In genomic region chr20:50514750-50515149, GRCh38 we compare ENCODE assay signal across 10 cellular contexts. TPM values are rescaled to one million over a fixed set of nuclear protein-coding genes. Genes with fewer than 3 reads are reported as not detected.
DNase-seq lines count a peak whose midpoint lies in the region; FAIRE-seq and TF ChIP-seq lines count a peak whose summit lies in the region.
"Had no signal": no experiment of that assay in that cellular context is flagged by ENCODE, and none has a peak within 500 bp of the region (broad histone marks: within the 10 kb centered on the region; RNA-seq: fewer than 3 reads in every experiment).

No MANE protein-coding gene starts in this region.

- H3K27me3 Mint-ChIP-seq in HFFc6 (ENCODE audit: insufficient read depth) (no peaks in the 10 kb centered on the region; the same call in none of the 2 replicates), nephron progenitor cell (ENCODE audit: low read depth, poor library complexity) (no peaks in the 10 kb centered on the region)
- no peaks in the 10 kb centered on the region for H3K27me3 Mint-ChIP-seq in activated naive CD8-positive, alpha-beta T cell treated with anti-CD3 and anti-CD28 coated beads for 36 hours

- peaks cover 81% of the 10 kb centered on the region for H3K4me1 Mint-ChIP-seq in HFFc6 (ENCODE audit: low read depth)
- peaks cover 82% of the 10 kb centered on the region for H3K4me1 Mint-ChIP-seq in activated naive CD8-positive, alpha-beta T cell treated with anti-CD3 and anti-CD28 coated beads for 36 hours
- peaks cover 70% of the 10 kb centered on the region for H3K4me1 Mint-ChIP-seq in nephron progenitor cell

- H3K27ac Mint-ChIP-seq in HFFc6 = peak overlapping the region; percentile 91
- H3K27ac Mint-ChIP-seq in activated naive CD8-positive, alpha-beta T cell treated with anti-CD3 and anti-CD28 coated beads for 36 hours = peak overlapping the region; percentile 92
- peak overlapping the region; percentile 33 for H3K27ac Mint-ChIP-seq in nephron progenitor cell

- H3K36me3 Mint-ChIP-seq in HFFc6 (ENCODE audit: low read depth) = peaks cover 10% of the 10 kb centered on the region
- peaks cover 29% of the 10 kb centered on the region for H3K36me3 Mint-ChIP-seq in activated naive CD8-positive, alpha-beta T cell treated with anti-CD3 and anti-CD28 coated beads for 36 hours
- no peaks in the 10 kb centered on the region for H3K36me3 Mint-ChIP-seq in nephron progenitor cell (ENCODE audit: low read depth)

- no peak for TF ChIP-seq CTCF in GM12864 (IDR thresholded peaks at IDR 0.05; ENCODE audit: low read depth, low read length, missing control alignments)
- no peak for TF ChIP-seq CTCF in HFFc6 (IDR thresholded peaks at IDR 0.05)
- no peak for TF ChIP-seq CTCF in nephron progenitor cell (IDR thresholded peaks at IDR 0.05)
- TF ChIP-seq CTCF in GM13976 (IDR thresholded peaks at IDR 0.05; ENCODE audit: borderline replicate concordance, control extremely low read depth, extremely low read depth, insufficient read depth, missing control alignments) = no peak

- TF ChIP-seq POLR2A in H54 (IDR thresholded peaks at IDR 0.05; ENCODE audit: low read depth, low read length) = no peak

- no peak for FAIRE-seq in H54 (lab: Jason Lieb, UNC)

- DNase-seq in GM12864 (ENCODE audit: low read depth) = no peak
- DNase-seq in HFFc6 = no peak
- no peak for DNase-seq in activated naive CD8-positive, alpha-beta T cell treated with anti-CD3 and anti-CD28 coated beads for 36 hours
- no peak for DNase-seq in nephron progenitor cell
- no peak for DNase-seq in NCI-H1417 treated with DMSO at 0.1 percent for 48 hours (lab: John Stamatoyannopoulos, UW)
- no peak for DNase-seq in NCI-H69 (lab: John Stamatoyannopoulos, UW)
- DNase-seq in H54 (ENCODE audit: insufficient read length, low spot score) = no peak
- DNase-seq in GM13976 (ENCODE audit: low spot score) = no peak
- DNase-seq: EL, NCI-H2171 had no signal

- H3K4me3 Mint-ChIP-seq in HFFc6 (peak overlapping the region; percentile 93; the same call in 1 of the 2 replicates), nephron progenitor cell (no peak overlapping the region)
- peak overlapping the region; percentile 44 for H3K4me3 Mint-ChIP-seq in activated naive CD8-positive, alpha-beta T cell treated with anti-CD3 and anti-CD28 coated beads for 36 hours

- H3K9me3 Mint-ChIP-seq in HFFc6 (no peaks in the 10 kb centered on the region), nephron progenitor cell (no peaks in the 10 kb centered on the region)
- no peaks in the 10 kb centered on the region for H3K9me3 Mint-ChIP-seq in activated naive CD8-positive, alpha-beta T cell treated with anti-CD3 and anti-CD28 coated beads for 36 hours

- in situ Hi-C loops in GM13976 (cut with MboI; ENCODE audit: low sequenced_read_pairs, unreplicated experiment) = no loop called here

- peak overlapping the region; percentile 70 for H3K4me3 ChIP-seq in GM12864 (ENCODE audit: low read depth, low read length)

RNA-seq across cellular contexts. Expression of gene PTPN1, which starts 4.6 kb away (rescaled TPM):
- total RNA-seq in HFFc6 (2021; fragmentation: NEBNext Ultra II Directional; extraction: Animal tissue kit (Norgen Biotek cat#: 25700)) = 10 to 100 TPM; 37.8 to 46.5 (median 45.2) TPM
- 10 to 100 TPM; 53.0 to 54.0 TPM for total RNA-seq in activated naive CD8-positive, alpha-beta T cell treated with anti-CD3 and anti-CD28 coated beads for 36 hours

Comparison
In these comparisons a context has a peak if more than half of its experiments do, and no peak if none do; other contexts are left out.
1. H3K27ac Mint-ChIP-seq: peak in every context shown above with its lines; median percentile 92 in activated naive CD8-positive, alpha-beta T cell treated with anti-CD3 and anti-CD28 coated beads for 36 hours; 91 in HFFc6; 33 in nephron progenitor cell.